In genomic region chr22:21048448-21048847, GRCh38 we compare ENCODE assay signal across 6 cellular contexts. TPM values are rescaled to one million over a fixed set of nuclear protein-coding genes. Genes with fewer than 3 reads are reported as not detected.
"Had no signal": no experiment of that assay in that cellular context is flagged by ENCODE, and none has a peak within 500 bp of the region (broad histone marks: within the 10 kb centered on the region; RNA-seq: fewer than 3 reads in every experiment).

No MANE protein-coding gene starts in this region.

RNA-seq across cellular contexts. Expression of gene LRRC74B, which starts 2.7 kb away (rescaled TPM):
- total RNA-seq: MCF 10A, NCI-H460, PC-3, Peyer's patch, Right ventricle myocardium superior, SJSA1 had no signal

RNA-seq across cellular contexts. Expression of gene SLC7A4, which starts 16.1 kb away (rescaled TPM):
- total RNA-seq: MCF 10A, NCI-H460, PC-3, SJSA1 had no signal
